In the genomic region with DNA sequence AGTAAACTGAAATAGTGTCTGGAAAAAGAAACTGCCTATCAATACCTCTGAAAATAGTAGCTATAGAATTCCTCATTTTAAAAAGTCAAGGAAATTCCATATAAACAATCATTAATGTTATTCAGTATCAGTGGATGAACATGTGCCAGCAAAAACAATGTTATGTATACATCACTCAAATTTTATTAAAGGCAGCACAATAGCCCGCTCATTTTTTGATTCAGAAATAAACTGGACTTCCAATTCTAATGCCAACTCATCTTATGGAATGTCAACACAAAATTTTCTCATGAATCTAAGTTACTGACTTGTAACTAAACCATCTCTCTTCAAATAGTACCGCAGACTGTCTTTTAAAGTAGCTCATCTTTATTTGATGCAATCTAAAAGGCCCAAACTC, we compare ENCODE assay signal across 26 cellular contexts. TPM values are rescaled to one million over a fixed set of nuclear protein-coding genes. Genes with fewer than 3 reads are reported as not detected.
DNase-seq lines count a peak whose midpoint lies in the region; ATAC-seq and TF ChIP-seq lines count a peak whose summit lies in the region.
"Had no signal": no experiment of that assay in that cellular context is flagged by ENCODE, and none has a peak within 500 bp of the region (broad histone marks: within the 10 kb centered on the region; RNA-seq: fewer than 3 reads in every experiment).

No MANE protein-coding gene starts in this region.

- intact Hi-C loops in PC-3 (cut with micrococcal nuclease), result no loop called here
- intact Hi-C loops in thyroid gland (cut with DNase I), result no loop called here

- peaks cover 27% of the 10 kb centered on the region for H3F3A ChIP-seq in PC-3 (ENCODE audit: low read length, unreplicated experiment)

- no peak overlapping the region for H2AFZ ChIP-seq in PC-3 (ENCODE audit: low read length)
- H2AFZ ChIP-seq: GM23338 had no signal

- no peaks in the 10 kb centered on the region for H3K9me3 Mint-ChIP-seq in naive thymus-derived CD8-positive, alpha-beta T cell
- H3K9me3 Mint-ChIP-seq: CD4-positive, alpha-beta memory T cell; GM23338 had no signal

- TF ChIP-seq POLR2A in thyroid gland (IDR thresholded peaks at IDR 0.05), result no peak

- ATAC-seq in PC-3, result peak; percentile 61
- no peak for ATAC-seq in naive thymus-derived CD8-positive, alpha-beta T cell
- ATAC-seq: K562 had no signal

- H3K9me2 ChIP-seq in PC-3 (replicated peaks; ENCODE audit: low read length), result no peaks in the 10 kb centered on the region

- no peaks in the 10 kb centered on the region for H3K79me2 ChIP-seq in PC-3 (ENCODE audit: low read length)

- TF ChIP-seq CTCF in AG09319 (IDR thresholded peaks at IDR 0.05; ENCODE audit: low read depth, low read length), result no peak
- TF ChIP-seq CTCF in PC-3 (conservative IDR thresholded peaks at IDR 0.05; ENCODE audit: low read depth, low read length), result no peak
- no peak for TF ChIP-seq CTCF in epithelial cell of esophagus (IDR thresholded peaks at IDR 0.05; ENCODE audit: insufficient read depth, low read depth, low read length, missing control alignments)
- no peak for TF ChIP-seq CTCF in thyroid gland (IDR thresholded peaks at IDR 0.05)

- no peak overlapping the region for H3K4me3 Mint-ChIP-seq in naive thymus-derived CD8-positive, alpha-beta T cell
- H3K4me3 Mint-ChIP-seq: CD4-positive, alpha-beta memory T cell; GM23338 had no signal

- H3K4me1 ChIP-seq in PC-3 (ENCODE audit: insufficient read depth, low read length), result peaks cover 17% of the 10 kb centered on the region
- H3K4me1 ChIP-seq in thyroid gland, result no peaks in the 10 kb centered on the region
- H3K4me1 ChIP-seq: adrenal gland had no signal

- H3K9ac ChIP-seq in PC-3 (ENCODE audit: low read length), result no peak overlapping the region

- no peak overlapping the region for H3K27ac Mint-ChIP-seq in naive thymus-derived CD8-positive, alpha-beta T cell
- H3K27ac Mint-ChIP-seq: CD4-positive, alpha-beta memory T cell; GM23338 had no signal

- H3K27me3 Mint-ChIP-seq in naive thymus-derived CD8-positive, alpha-beta T cell, result peaks cover 0 to 3% (median 0%) of the 10 kb centered on the region in 5 donors
- H3K27me3 Mint-ChIP-seq: CD4-positive, alpha-beta memory T cell had no signal

- H3K4me1 Mint-ChIP-seq in naive thymus-derived CD8-positive, alpha-beta T cell, result no peaks in the 10 kb centered on the region
- H3K4me1 Mint-ChIP-seq: CD4-positive, alpha-beta memory T cell had no signal

- peak; percentile 15 for DNase-seq in AG09319 (ENCODE audit: extremely low read depth, low read depth)
- DNase-seq in PC-3, result peak; percentile 59
- DNase-seq in epithelial cell of esophagus (ENCODE audit: low read depth), result peak; percentile 29
- DNase-seq in myocyte (ENCODE audit: low read depth), result peak; percentile 40
- DNase-seq in stimulated activated CD4-positive, alpha-beta T cell treated with anti-CD3 and anti-CD28 coated beads, Interleukin-12 subunit alpha, Interleukin-12 subunit beta, amount 100 ng/mL, for 4 hours, result no peak
- DNase-seq in thyroid gland, result no peak
- DNase-seq in UCSD-AML1 (lab: John Stamatoyannopoulos, UW; ENCODE audit: unreplicated experiment), result no peak
- no peak for DNase-seq in naive thymus-derived CD8-positive, alpha-beta T cell
- DNase-seq: activated CD4-positive, alpha-beta T cell treated with anti-CD3 and anti-CD28 coated beads, Interleukin-2, amount 50 U/mL, for 1 hour; activated CD8-positive, alpha-beta memory T cell treated with anti-CD3 and anti-CD28 coated beads, Interleukin-2, amount 50 U/mL, for 4 hours; activated effector memory CD4-positive, alpha-beta T cell treated with Interleukin-2 at 50 U/mL for 16 hours; adrenal gland; CD4-positive, alpha-beta memory T cell; central memory CD4-positive, alpha-beta T cell; DMS153; effector CD8-positive, alpha-beta T cell; MV-4-11; NCI-H1694; NCI-H774; nucleus accumbens; SHP77; stimulated activated CD4-positive, alpha-beta T cell treated with anti-CD3 and anti-CD28 coated beads, Interleukin-15, amount 100 ng/mL, for 24 hours; substantia nigra had no signal

- POLR2A ChIA-PET in PC-3 (lab: Charles Lee; ENCODE audit: unreplicated experiment), result no interaction called here
- POLR2A ChIA-PET in naive thymus-derived CD8-positive, alpha-beta T cell (lab: Charles Lee), result no interaction called here

- H3K9me3 ChIP-seq in PC-3 (ENCODE audit: low read length) (no peaks in the 10 kb centered on the region), thyroid gland (no peaks in the 10 kb centered on the region)
- H3K9me3 ChIP-seq: adrenal gland, vagina had no signal

- H3K27ac ChIP-seq in PC-3 (ENCODE audit: low read length) (no peak overlapping the region), thyroid gland (no peak overlapping the region)
- H3K27ac ChIP-seq: adrenal gland, vagina had no signal

- no peak overlapping the region for H3K4me2 ChIP-seq in PC-3 (ENCODE audit: low read length)
- H3K4me2 ChIP-seq: GM23338 had no signal

- BruUV-seq in PC-3 (replicated peaks; lab: Mats Ljungman, UMichigan), result no TSS peak

- H3K27me3 ChIP-seq in PC-3 (ENCODE audit: low read length), result no peaks in the 10 kb centered on the region
- H3K27me3 ChIP-seq in thyroid gland, result no peaks in the 10 kb centered on the region
- H3K27me3 ChIP-seq: adrenal gland, vagina had no signal

- 92 to 94% methylated on average over 2 of the region's 2 CpGs for WGBS in thyroid gland, 2 donors

- H3K36me3 Mint-ChIP-seq in naive thymus-derived CD8-positive, alpha-beta T cell, result no peaks in the 10 kb centered on the region
- H3K36me3 Mint-ChIP-seq: CD4-positive, alpha-beta memory T cell had no signal

- H3K4me3 ChIP-seq in PC-3 (ENCODE audit: low read length) (no peak overlapping the region), epithelial cell of esophagus (ENCODE audit: low read length) (no peak overlapping the region), thyroid gland (replicated peaks in 1 of 3) (no peak overlapping the region)
- H3K4me3 ChIP-seq: adrenal gland, GM23338, K562, vagina had no signal

- H3K36me3 ChIP-seq in PC-3 (ENCODE audit: low read depth, low read length) (peaks cover 28% of the 10 kb centered on the region), thyroid gland (no peaks in the 10 kb centered on the region)

- CTCF ChIA-PET in PC-3 (lab: Charles Lee), result no interaction called here

- H4K20me1 ChIP-seq in PC-3 (ENCODE audit: low read length), result peaks cover 9% of the 10 kb centered on the region

RNA-seq across cellular contexts. Expression of a gene that starts 19.0 kb away (rescaled TPM):
- 305 and 374 TPM in 2 replicates for total RNA-seq in PC-3 (2014; rRNA removed)
- 1,149 and 1,987 TPM in 2 replicates for total RNA-seq in myocyte
- 2,462 TPM for polyA plus RNA-seq in myocyte (2012)
- total RNA-seq in thyroid gland, result 100 to 1,000 TPM in 1 of 4 donors, 10 to 100 TPM in 3; 15.3 to 155 (median 57.8) TPM
- 1 to 10 TPM; 3.8 to 6.5 TPM for total RNA-seq in naive thymus-derived CD8-positive, alpha-beta T cell
- polyA plus RNA-seq in naive thymus-derived CD8-positive, alpha-beta T cell, result under 1 TPM in 2 of 3 donors, not detected in 1; 0.02 to 0.27 TPM

Comparison
In these comparisons a context has a peak if more than half of its experiments do, and no peak if none do; other contexts are left out.
1. DNase-seq: peak in AG09319 (single experiment), PC-3 (single experiment), epithelial cell of esophagus (single experiment) and myocyte (single experiment); none in stimulated activated CD4-positive, alpha-beta T cell treated with anti-CD3 and anti-CD28 coated beads, Interleukin-12 subunit alpha, Interleukin-12 subunit beta, amount 100 ng/mL, for 4 hours (single experiment), thyroid gland (0 of 2), UCSD-AML1 (single experiment) and naive thymus-derived CD8-positive, alpha-beta T cell (0 of 10).